ENCODE assay signal across 13 cellular contexts in genomic region chr1:196926834-196927233, GRCh38. TPM values are rescaled to one million over a fixed set of nuclear protein-coding genes. Genes with fewer than 3 reads are reported as not detected.
A peak's percentile ranks its signal among the peaks of the same experiment; 100 is the strongest.
DNase-seq lines count a peak whose midpoint lies in the region; ATAC-seq and TF ChIP-seq lines count a peak whose summit lies in the region.
"Not testable (repeated sequence)": the region's sequence is repeated elsewhere in the genome, so short reads cannot be mapped to it uniquely, and the experiment has no call there.
"Had no signal": no experiment of that assay in that cellular context is flagged by ENCODE, and none has a peak within 500 bp of the region (broad histone marks: within the 10 kb centered on the region; RNA-seq: fewer than 3 reads in every experiment).

No MANE protein-coding gene starts in this region.

- TF ChIP-seq POLR2A in IMR-90 (IDR thresholded peaks at IDR 0.05; ENCODE audit: low read depth, low read length) = not testable (repeated sequence)

- H2BK20ac ChIP-seq in IMR-90 (ENCODE audit: low read depth, low read length) = not testable (repeated sequence)

- not testable (repeated sequence) for H2BK120ac ChIP-seq in IMR-90 (ENCODE audit: low read depth, low read length)

- not testable (repeated sequence) for H3K56ac ChIP-seq in IMR-90 (ENCODE audit: extremely low read depth, insufficient read depth, low read length)

- H3K79me1 ChIP-seq in IMR-90 (ENCODE audit: low read depth in 1 of 2, low read length in 2 of 2) = not testable (repeated sequence)

- POLR2A ChIA-PET in IMR-90 (lab: Charles Lee; ENCODE audit: unreplicated experiment) = not testable (repeated sequence)

- in situ Hi-C loops in GM23248 (cut with MboI); IMR-90 (cut with MboI; ENCODE audit: low sequenced_read_pairs): not testable (repeated sequence)

- TF ChIP-seq CTCF in IMR-90 (conservative IDR thresholded peaks at IDR 0.05; ENCODE audit: low read depth, low read length); osteoblast (IDR thresholded peaks at IDR 0.05; ENCODE audit: extremely low read depth, low read depth, low read length): not testable (repeated sequence)

- H2AK9ac ChIP-seq in IMR-90 (replicated peaks; ENCODE audit: low read depth, low read length, poor library complexity) = not testable (repeated sequence)

- not testable (repeated sequence) for H3K27me3 ChIP-seq in GM23248 (replicated peaks; ENCODE audit: insufficient read depth); IMR-90 (ENCODE audit: control insufficient read depth, insufficient read depth, low read length); osteoblast (ENCODE audit: insufficient read depth, low read length)

- 2 to 4% methylated on average over 1 of the region's 1 CpG for WGBS in GM23248 (ENCODE audit: low coverage in 1 of 2, low lambda C conversion rate in 2 of 2, missing lambda C conversion rate in 2 of 2), 2 experiments
- WGBS in IMR-90 (ENCODE audit: extremely low coverage in 2 of 2, insufficient read length in 1 of 2), 2 experiments = no CpG with 5 or more reads among the region's 1 CpG

- not testable (repeated sequence) for H2AK5ac ChIP-seq in IMR-90 (ENCODE audit: low read depth, low read length)

- not testable (repeated sequence) for H3K4me1 ChIP-seq in GM23248 (ENCODE audit: insufficient read depth); IMR-90 (ENCODE audit: control insufficient read depth, insufficient read depth, low read length); osteoblast (ENCODE audit: insufficient read depth, low read length)

- not testable (repeated sequence) for H3K36me3 ChIP-seq in GM23248 (ENCODE audit: low read depth); IMR-90 (ENCODE audit: control insufficient read depth, insufficient read depth, low read length); osteoblast (ENCODE audit: insufficient read depth, low read length)

- not testable (repeated sequence) for H3F3A ChIP-seq in GM23248 (ENCODE audit: insufficient read depth)

- H3K14ac ChIP-seq in IMR-90 (replicated peaks; ENCODE audit: low read depth, low read length) = not testable (repeated sequence)

- H3K9ac ChIP-seq in GM23248; IMR-90 (ENCODE audit: low read depth, low read length): not testable (repeated sequence)

- H3K9me1 ChIP-seq in IMR-90 (ENCODE audit: insufficient read depth, low read length) = not testable (repeated sequence)

- H4K20me1 ChIP-seq in GM23248 (ENCODE audit: insufficient read depth); IMR-90 (ENCODE audit: insufficient read depth, low read length); osteoblast (ENCODE audit: insufficient read depth, low read length): not testable (repeated sequence)

- CTCF ChIA-PET in IMR-90 (lab: Yijun Ruan, JAX) = not testable (repeated sequence)

- ATAC-seq in IMR-90 (ENCODE audit: low read depth) = peak; percentile 79
- peak; percentile 84 for ATAC-seq in SK-N-SH treated with all-trans-retinoic acid at 6 μM for 48 hours

- DNase-seq in AG20443 (ENCODE audit: low spot score) (peak; percentile 6), EL (peak; percentile 48), GM23248 (peak; percentile 60), IMR-90 (peak; percentile 6), astrocyte of the hippocampus (ENCODE audit: low read depth, low spot score) (peak; percentile 11), dedifferentiated amniotic fluid mesenchymal stem cell (ENCODE audit: extremely low spot score) (peak; percentile 17), osteoblast (ENCODE audit: insufficient read length, low spot score, missing footprints) (peak; percentile 21)

- H4K5ac ChIP-seq in IMR-90 (ENCODE audit: low read depth, low read length) = not testable (repeated sequence)

- H3K4me2 ChIP-seq in GM23248 (ENCODE audit: unreplicated experiment) = peak overlapping the region; percentile 3
- not testable (repeated sequence) for H3K4me2 ChIP-seq in IMR-90 (ENCODE audit: low read depth, low read length); osteoblast (ENCODE audit: insufficient read depth, low read length)

- H3K4ac ChIP-seq in IMR-90 (ENCODE audit: low read depth, low read length) = not testable (repeated sequence)

- not testable (repeated sequence) for H3K4me3 ChIP-seq in GM23248; IMR-90 (ENCODE audit: insufficient read depth, low read depth, low read length); osteoblast (ENCODE audit: insufficient read depth, low read length)

- BruUV-seq in IMR-90 (replicated peaks; lab: Mats Ljungman, UMichigan) = not testable (repeated sequence)

- H2BK15ac ChIP-seq in IMR-90 (ENCODE audit: low read depth, low read length) = not testable (repeated sequence)

- H3K9me3 ChIP-seq in GM23248 (ENCODE audit: low read depth); IMR-90 (ENCODE audit: control insufficient read depth, insufficient read depth, low read length); osteoblast (ENCODE audit: low read depth, low read length): not testable (repeated sequence)

- H3K79me2 ChIP-seq in GM23248 (ENCODE audit: insufficient read depth); osteoblast (ENCODE audit: insufficient read depth, low read length): not testable (repeated sequence)

- H2AFZ ChIP-seq in GM23248; IMR-90 (replicated peaks; ENCODE audit: low read length, poor library complexity); osteoblast (ENCODE audit: low read length): not testable (repeated sequence)

- dilution Hi-C loops in IMR-90 (cut with HindIII; ENCODE audit: low sequenced_read_pairs, unreplicated experiment) = not testable (repeated sequence)

- not testable (repeated sequence) for H4K8ac ChIP-seq in IMR-90 (ENCODE audit: low read depth in 2 of 2, low read length in 2 of 2)

- H4K91ac ChIP-seq in IMR-90 (ENCODE audit: insufficient read depth, low read depth, low read length) = not testable (repeated sequence)

- not testable (repeated sequence) for H3K9me2 ChIP-seq in GM23248 (ENCODE audit: insufficient read depth)

- H3K18ac ChIP-seq in IMR-90 (ENCODE audit: low read depth, low read length) = not testable (repeated sequence)

- TF ChIP-seq RAD21 in IMR-90 (IDR thresholded peaks at IDR 0.05; ENCODE audit: low read length) = not testable (repeated sequence)

- not testable (repeated sequence) for H2BK5ac ChIP-seq in IMR-90 (ENCODE audit: low read depth, low read length, poor library complexity, severe bottlenecking)

- H3K23ac ChIP-seq in IMR-90 (ENCODE audit: low read depth, low read length) = not testable (repeated sequence)

- intact Hi-C loops in IMR-90 (cut with micrococcal nuclease) = not testable (repeated sequence)

- H3K27ac ChIP-seq in GM23248; IMR-90 (ENCODE audit: insufficient read depth, low read length); osteoblast (ENCODE audit: low read depth, low read length): not testable (repeated sequence)

RNA-seq across cellular contexts. Expression of gene CFHR2, which starts 16.7 kb away (rescaled TPM):
- not detected in 2 replicates for total RNA-seq in GM23248 (2014; rRNA removed; shearing (Covaris generic))
- not detected in 2 replicates for polyA plus RNA-seq in GM23248 (2016; fragmentation: Nextera tagmentation; extraction: Ambion mirVana)
- not detected in 2 replicates for total RNA-seq in IMR-90 (2012; rRNA removed)
- polyA plus RNA-seq in IMR-90 (2012; rRNA removed) = not detected in 2 replicates
- polyA plus RNA-seq in IMR-90 (2012; cell fraction: cytosol; rRNA removed) = not detected in 2 replicates
- not detected in 2 replicates for polyA plus RNA-seq in IMR-90 (2012; cell fraction: nucleus; rRNA removed; ENCODE audit: low replicate concordance)
- total RNA-seq in osteoblast = not detected in 2 replicates
- total RNA-seq: A172; Calu3; CD8-positive, alpha-beta T cell; H4 had no signal
- polyA plus RNA-seq: IgD-negative memory B cell had no signal

RNA-seq across cellular contexts. Expression of gene CFHR4, which starts 39.0 kb away (rescaled TPM):
- total RNA-seq in GM23248 (2014; rRNA removed; shearing (Covaris generic)) = not detected in 2 replicates
- polyA plus RNA-seq in GM23248 (2016; fragmentation: Nextera tagmentation; extraction: Ambion mirVana) (not detected in 2 replicates), IMR-90 (2012; rRNA removed) (not detected in 2 replicates)
- total RNA-seq in IMR-90 (2012; rRNA removed) (not detected in 2 replicates), osteoblast (not detected in 2 replicates)
- not detected in 2 replicates for polyA plus RNA-seq in IMR-90 (2012; cell fraction: cytosol; rRNA removed)
- polyA plus RNA-seq in IMR-90 (2012; cell fraction: nucleus; rRNA removed; ENCODE audit: low replicate concordance) = not detected in 2 replicates
- total RNA-seq: A172; Calu3; CD8-positive, alpha-beta T cell; H4 had no signal
- polyA plus RNA-seq: IgD-negative memory B cell had no signal

RNA-seq across cellular contexts. Expression of gene CFHR5, which starts 50.5 kb away (rescaled TPM):
- total RNA-seq in GM23248 (2014; rRNA removed; shearing (Covaris generic)) = not detected in 2 replicates
- polyA plus RNA-seq in GM23248 (2016; fragmentation: Nextera tagmentation; extraction: Ambion mirVana) = not detected in 2 replicates
- not detected in 2 replicates for total RNA-seq in IMR-90 (2012; rRNA removed)
- not detected in 2 replicates for polyA plus RNA-seq in IMR-90 (2012; rRNA removed)
- polyA plus RNA-seq in IMR-90 (2012; cell fraction: cytosol; rRNA removed) = not detected in 2 replicates
- polyA plus RNA-seq in IMR-90 (2012; cell fraction: nucleus; rRNA removed; ENCODE audit: low replicate concordance) = not detected in 2 replicates
- total RNA-seq in osteoblast = not detected in 2 replicates
- total RNA-seq: A172; Calu3; CD8-positive, alpha-beta T cell; H4 had no signal
- polyA plus RNA-seq: IgD-negative memory B cell had no signal

Comparison
In these comparisons a context has a peak if more than half of its experiments do, and no peak if none do; other contexts are left out.
1. DNase-seq: peak in every context shown above with its lines; median percentile 60 in GM23248; 48 in EL; 21 in osteoblast; 17 in dedifferentiated amniotic fluid mesenchymal stem cell; 11 in astrocyte of the hippocampus; 6 in AG20443; 6 in IMR-90.